Comparison of ENCODE assay signal across 10 cellular contexts in the genomic region with DNA sequence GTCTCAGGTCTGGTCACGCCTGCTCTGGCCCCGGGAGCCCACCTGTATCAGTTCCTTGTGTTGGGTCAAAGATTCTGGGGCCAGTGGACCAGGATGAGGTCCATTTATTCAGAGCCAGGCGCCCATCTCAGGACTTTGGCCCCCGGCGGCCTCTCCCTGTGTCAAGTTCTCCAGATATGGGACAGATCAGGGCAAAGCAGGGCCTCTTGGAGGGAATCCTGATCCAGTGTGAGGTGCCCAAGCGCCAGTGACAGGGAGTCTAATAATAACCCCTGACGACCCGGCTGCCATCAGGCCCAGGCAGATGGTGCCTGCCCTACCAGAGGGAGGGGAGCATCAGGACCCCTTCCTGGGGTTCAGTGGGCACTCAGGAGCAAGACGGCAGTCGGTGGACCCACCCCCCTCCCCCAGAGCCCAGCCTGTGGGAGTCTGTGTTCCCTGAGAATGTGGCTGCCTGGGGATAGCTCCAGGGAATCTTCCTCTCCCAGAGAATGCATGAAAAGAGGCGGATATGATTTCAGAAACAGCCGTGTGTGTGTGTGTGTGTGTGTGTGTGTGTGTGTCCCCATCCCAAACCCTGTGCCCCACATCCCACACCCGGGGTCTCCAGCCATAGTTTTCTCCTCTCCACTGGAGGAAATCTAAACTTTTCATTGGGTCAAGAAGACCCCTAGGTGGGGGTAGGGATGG. TPM values are rescaled to one million over a fixed set of nuclear protein-coding genes. Genes with fewer than 3 reads are reported as not detected.
DNase-seq lines count a peak whose midpoint lies in the region; ATAC-seq and TF ChIP-seq lines count a peak whose summit lies in the region.
"Had no signal": no experiment of that assay in that cellular context is flagged by ENCODE, and none has a peak within 500 bp of the region (broad histone marks: within the 10 kb centered on the region; RNA-seq: fewer than 3 reads in every experiment).

No MANE protein-coding gene starts in this region.

- TF ChIP-seq CTCF in right atrium auricular region (IDR thresholded peaks at IDR 0.05): no peak

- H3K36me3 ChIP-seq in right atrium auricular region: peaks cover 5% of the 10 kb centered on the region

- no peak for DNase-seq in activated CD4-positive, alpha-beta T cell treated with anti-CD3 and anti-CD28 coated beads, Interleukin-2, amount 10 ng/mL, durations not matched to agents 24 days and 14 days
- no peak for DNase-seq in activated CD4-positive, alpha-beta T cell treated with anti-CD3 and anti-CD28 coated beads, Interleukin-2, amount 50 U/mL, for 48 hours
- DNase-seq in activated CD4-positive, alpha-beta memory T cell treated with anti-CD3 and anti-CD28 coated beads for 36 hours: no peak
- DNase-seq in right atrium auricular region (ENCODE audit: low spot score) (no peak), dedifferentiated amniotic fluid mesenchymal stem cell (ENCODE audit: extremely low spot score) (no peak), KBM-7 (no peak), NCI-H226 (no peak)
- no peak for DNase-seq in stimulated activated naive CD8-positive, alpha-beta T cell treated with anti-CD3 and anti-CD28 coated beads, Interleukin-15, amount 100 ng/mL, for 72 hours
- DNase-seq: mesenchymal stem cell, NCI-H1092 had no signal

- peaks cover 0 to 74% of the 10 kb centered on the region in 2 donors for H3K4me1 ChIP-seq in right atrium auricular region

- no peaks in the 10 kb centered on the region for H3K9me3 ChIP-seq in right atrium auricular region

- CTCF ChIA-PET in activated CD4-positive, alpha-beta memory T cell treated with anti-CD3 and anti-CD28 coated beads for 36 hours (lab: Charles Lee): interaction anchor here (0.6 to 2.7 kb wide), 4 partner anchors 10 to 154 kb away, joined by 3 to 19 read pairs (median 6); no protein-coding TSS in a partner anchor

- in situ Hi-C loops in KBM-7 (cut with MboI; ENCODE audit: low pct_unique_long_range_greater_than_20kb, low sequenced_read_pairs): no loop called here

- peak overlapping the region; percentile 85 to 88 for H3K27ac ChIP-seq in right atrium auricular region

- POLR2A ChIA-PET in activated CD4-positive, alpha-beta memory T cell treated with anti-CD3 and anti-CD28 coated beads for 36 hours (lab: Charles Lee): interaction anchor here (0.7 kb wide), 1 partner anchor 66 kb away, joined by 4 read pairs; no protein-coding TSS in a partner anchor

- H3K36me3 Mint-ChIP-seq in activated CD4-positive, alpha-beta T cell treated with anti-CD3 and anti-CD28 coated beads, Interleukin-2, amount 10 ng/mL, durations not matched to agents 24 days and 14 days (ENCODE audit: low read depth): peaks cover 16% of the 10 kb centered on the region
- H3K36me3 Mint-ChIP-seq in activated CD4-positive, alpha-beta memory T cell treated with anti-CD3 and anti-CD28 coated beads for 36 hours: peaks cover 18% of the 10 kb centered on the region

- H3K4me3 ChIP-seq in right atrium auricular region: peak overlapping the region; percentile 54 to 61

- intact Hi-C loops in activated CD4-positive, alpha-beta T cell treated with anti-CD3 and anti-CD28 coated beads, Interleukin-2, amount 10 ng/mL, durations not matched to agents 24 days and 14 days (cut with micrococcal nuclease): no loop called here
- intact Hi-C loops in activated CD4-positive, alpha-beta memory T cell treated with anti-CD3 and anti-CD28 coated beads for 36 hours (cut with micrococcal nuclease): loop anchor here (10.0 kb wide), 1 partner anchor 530 kb away; a partner anchor contains a TSS

- H3K9me3 Mint-ChIP-seq in activated CD4-positive, alpha-beta T cell treated with anti-CD3 and anti-CD28 coated beads, Interleukin-2, amount 10 ng/mL, durations not matched to agents 24 days and 14 days: no peaks in the 10 kb centered on the region
- no peaks in the 10 kb centered on the region for H3K9me3 Mint-ChIP-seq in activated CD4-positive, alpha-beta memory T cell treated with anti-CD3 and anti-CD28 coated beads for 36 hours
- no peaks in the 10 kb centered on the region for H3K9me3 Mint-ChIP-seq in stimulated activated naive CD8-positive, alpha-beta T cell treated with anti-CD3 and anti-CD28 coated beads, Interleukin-15, amount 100 ng/mL, for 72 hours

- no peaks in the 10 kb centered on the region for H3K27me3 ChIP-seq in right atrium auricular region

- H3K27ac Mint-ChIP-seq in activated CD4-positive, alpha-beta T cell treated with anti-CD3 and anti-CD28 coated beads, Interleukin-2, amount 10 ng/mL, durations not matched to agents 24 days and 14 days: no peak overlapping the region
- H3K27ac Mint-ChIP-seq in activated CD4-positive, alpha-beta memory T cell treated with anti-CD3 and anti-CD28 coated beads for 36 hours: no peak overlapping the region
- H3K27ac Mint-ChIP-seq in stimulated activated naive CD8-positive, alpha-beta T cell treated with anti-CD3 and anti-CD28 coated beads, Interleukin-15, amount 100 ng/mL, for 72 hours: no peak overlapping the region

- peak overlapping the region; percentile 82 for H3K4me3 Mint-ChIP-seq in activated CD4-positive, alpha-beta T cell treated with anti-CD3 and anti-CD28 coated beads, Interleukin-2, amount 10 ng/mL, durations not matched to agents 24 days and 14 days
- H3K4me3 Mint-ChIP-seq in activated CD4-positive, alpha-beta memory T cell treated with anti-CD3 and anti-CD28 coated beads for 36 hours: peak overlapping the region; percentile 74
- H3K4me3 Mint-ChIP-seq in stimulated activated naive CD8-positive, alpha-beta T cell treated with anti-CD3 and anti-CD28 coated beads, Interleukin-15, amount 100 ng/mL, for 72 hours: peak overlapping the region; percentile 82 to 91

- peaks cover 39% of the 10 kb centered on the region for H3K4me1 Mint-ChIP-seq in activated CD4-positive, alpha-beta T cell treated with anti-CD3 and anti-CD28 coated beads, Interleukin-2, amount 10 ng/mL, durations not matched to agents 24 days and 14 days
- peaks cover 56% of the 10 kb centered on the region for H3K4me1 Mint-ChIP-seq in activated CD4-positive, alpha-beta memory T cell treated with anti-CD3 and anti-CD28 coated beads for 36 hours (ENCODE audit: low read depth)
- peaks cover 71% of the 10 kb centered on the region for H3K4me1 Mint-ChIP-seq in stimulated activated naive CD8-positive, alpha-beta T cell treated with anti-CD3 and anti-CD28 coated beads, Interleukin-15, amount 100 ng/mL, for 72 hours

- no peaks in the 10 kb centered on the region for H3K27me3 Mint-ChIP-seq in activated CD4-positive, alpha-beta T cell treated with anti-CD3 and anti-CD28 coated beads, Interleukin-2, amount 10 ng/mL, durations not matched to agents 24 days and 14 days
- H3K27me3 Mint-ChIP-seq in activated CD4-positive, alpha-beta memory T cell treated with anti-CD3 and anti-CD28 coated beads for 36 hours: no peaks in the 10 kb centered on the region
- H3K27me3 Mint-ChIP-seq in stimulated activated naive CD8-positive, alpha-beta T cell treated with anti-CD3 and anti-CD28 coated beads, Interleukin-15, amount 100 ng/mL, for 72 hours: peaks cover 8% of the 10 kb centered on the region

- ATAC-seq in stimulated activated naive CD8-positive, alpha-beta T cell treated with anti-CD3 and anti-CD28 coated beads, Interleukin-15, amount 100 ng/mL, for 72 hours: no peak

RNA-seq across cellular contexts. Expression of a gene that starts 1.4 kb away (rescaled TPM):
- 7.8 and 8.1 TPM in 2 replicates for total RNA-seq in activated CD4-positive, alpha-beta T cell treated with anti-CD3 and anti-CD28 coated beads, Interleukin-2, amount 10 ng/mL, durations not matched to agents 24 days and 14 days
- total RNA-seq in activated CD4-positive, alpha-beta memory T cell treated with anti-CD3 and anti-CD28 coated beads for 36 hours: 1 to 10 TPM; 7.6 to 7.9 TPM
- 10 to 100 TPM; 18.2 to 26.0 TPM for total RNA-seq in right atrium auricular region

RNA-seq across cellular contexts. Expression of a gene that starts 11.3 kb away (rescaled TPM):
- total RNA-seq in activated CD4-positive, alpha-beta T cell treated with anti-CD3 and anti-CD28 coated beads, Interleukin-2, amount 10 ng/mL, durations not matched to agents 24 days and 14 days: 1,176 and 1,244 TPM in 2 replicates
- total RNA-seq in activated CD4-positive, alpha-beta memory T cell treated with anti-CD3 and anti-CD28 coated beads for 36 hours: 1,000 to 10,000 TPM; 1,460 to 1,580 TPM
- total RNA-seq in right atrium auricular region: 100 to 1,000 TPM; 212 to 310 TPM

RNA-seq across cellular contexts. Expression of a gene that starts 59.2 kb away (rescaled TPM):
- 0.09 and 0.26 TPM in 2 replicates for total RNA-seq in activated CD4-positive, alpha-beta T cell treated with anti-CD3 and anti-CD28 coated beads, Interleukin-2, amount 10 ng/mL, durations not matched to agents 24 days and 14 days
- 1 to 10 TPM; 1.6 to 1.7 TPM for total RNA-seq in activated CD4-positive, alpha-beta memory T cell treated with anti-CD3 and anti-CD28 coated beads for 36 hours
- total RNA-seq in right atrium auricular region: not detected
